In genomic region chr4:125390727-125391126, GRCh38 we compare ENCODE assay signal across 19 cellular contexts.
DNase-seq lines count a peak whose midpoint lies in the region; ATAC-seq and TF ChIP-seq lines count a peak whose summit lies in the region.
"Had no signal": no experiment of that assay in that cellular context is flagged by ENCODE, and none has a peak within 500 bp of the region (broad histone marks: within the 10 kb centered on the region; RNA-seq: fewer than 3 reads in every experiment).

No MANE protein-coding gene starts in this region.

- no peaks in the 10 kb centered on the region for H3K36me3 ChIP-seq in SK-N-SH (replicated peaks in 1 of 2; ENCODE audit: control insufficient read depth in 1 of 2, insufficient read depth in 2 of 2, low read length in 1 of 2)
- no peaks in the 10 kb centered on the region for H3K36me3 ChIP-seq in tibial nerve
- H3K36me3 ChIP-seq: BLaER1, neutrophil, right lobe of liver had no signal

- TF ChIP-seq CTCF in SK-N-SH (IDR thresholded peaks at IDR 0.05) = no peak
- TF ChIP-seq CTCF in natural killer cell (IDR thresholded peaks at IDR 0.05) = no peak
- TF ChIP-seq CTCF in tibial nerve (IDR thresholded peaks at IDR 0.05) = no peak

- intact Hi-C loops in natural killer cell (cut with micrococcal nuclease) = no loop called here
- intact Hi-C loops in activated T-helper 2 cell treated with anti-CD3 and anti-CD28 coated beads, Interferon-gamma antibody, Interleukin-2, Interleukin-4, amounts not matched to agents 10 μg/mL and 5 μg/mL and 100 μg/mL, durations not matched to agents 14 hours and 24 hours and 36 hours (cut with micrococcal nuclease) = loop anchor here (10.0 kb wide), 1 partner anchor 534 kb away; no protein-coding TSS in a partner anchor

- no peak for TF ChIP-seq RAD21 in SK-N-SH (IDR thresholded peaks at IDR 0.05; ENCODE audit: low read length)

- H3K9me3 ChIP-seq in SK-N-SH (no peaks in the 10 kb centered on the region), tibial nerve (no peaks in the 10 kb centered on the region)
- H3K9me3 ChIP-seq: BLaER1, neutrophil, right lobe of liver had no signal

- H3K27ac Mint-ChIP-seq in natural killer cell = peak overlapping the region; percentile 76 to 81
- no peak overlapping the region for H3K27ac Mint-ChIP-seq in activated T-helper 2 cell treated with anti-CD3 and anti-CD28 coated beads, Interferon-gamma antibody, Interleukin-2, Interleukin-4, amounts not matched to agents 10 μg/mL and 5 μg/mL and 100 μg/mL, durations not matched to agents 14 hours and 24 hours and 36 hours
- H3K27ac Mint-ChIP-seq: activated CD4-positive, alpha-beta T cell treated with anti-CD3 and anti-CD28 coated beads, Interleukin-2, amount 10 ng/mL, durations not matched to agents 24 days and 14 days; mesothelial cell of epicardium had no signal

- H3K4me1 Mint-ChIP-seq in natural killer cell = peaks cover 26 to 36% of the 10 kb centered on the region in 2 donors
- no peaks in the 10 kb centered on the region for H3K4me1 Mint-ChIP-seq in activated T-helper 2 cell treated with anti-CD3 and anti-CD28 coated beads, Interferon-gamma antibody, Interleukin-2, Interleukin-4, amounts not matched to agents 10 μg/mL and 5 μg/mL and 100 μg/mL, durations not matched to agents 14 hours and 24 hours and 36 hours (ENCODE audit: low read depth)
- H3K4me1 Mint-ChIP-seq: activated CD4-positive, alpha-beta T cell treated with anti-CD3 and anti-CD28 coated beads, Interleukin-2, amount 10 ng/mL, durations not matched to agents 24 days and 14 days had no signal

- peaks cover 0 to 6% of the 10 kb centered on the region in 2 experiments; a peak in 2 of 4 replicates for H3K4me1 ChIP-seq in SK-N-SH (ENCODE audit: control insufficient read depth in 1 of 2, insufficient read depth in 2 of 2, low read depth in 1 of 2, low read length in 1 of 2)
- H3K4me1 ChIP-seq in tibial nerve = peaks cover 0 to 30% (median 12%) of the 10 kb centered on the region in 4 donors
- H3K4me1 ChIP-seq: BLaER1, right lobe of liver had no signal

- H3K27ac ChIP-seq in SK-N-SH (ENCODE audit: low read depth in 2 of 2, low read length in 1 of 2) = peak overlapping the region; percentile 82 to 88; a peak in 3 of 4 replicates
- peak overlapping the region; percentile 85 for H3K27ac ChIP-seq in epithelial cell of prostate
- peak overlapping the region in 3 of 4 donors; percentile 40 to 79 (median 68) for H3K27ac ChIP-seq in tibial nerve
- H3K27ac ChIP-seq: BLaER1, neutrophil, right lobe of liver had no signal

- ATAC-seq in natural killer cell = no peak
- ATAC-seq: GM12878 had no signal

- no peaks in the 10 kb centered on the region for H3K9me2 ChIP-seq in SK-N-SH

- H3K4me2 ChIP-seq in SK-N-SH = peak overlapping the region; percentile 47
- H3K4me2 ChIP-seq: BLaER1 had no signal

- peaks cover 6% of the 10 kb centered on the region; the same call in 1 of the 2 replicates for H3K79me2 ChIP-seq in SK-N-SH (ENCODE audit: insufficient read depth)

- TF ChIP-seq EP300 in SK-N-SH (IDR thresholded peaks at IDR 0.05; ENCODE audit: borderline replicate concordance in 1 of 2, low read depth in 1 of 2, low read length in 1 of 2) (peak in 1 of 2 experiments; percentile 71; a peak in 1 of 4 replicates), tibial nerve (IDR thresholded peaks at IDR 0.05) (no peak)

- DNase-seq in SK-N-SH (no peak), epithelial cell of prostate (ENCODE audit: low read depth, low spot score) (no peak), natural killer cell (no peak), tibial nerve (ENCODE audit: low spot score in 2 of 2) (no peak), NCI-H146 (lab: John Stamatoyannopoulos, UW) (no peak), NCI-H1694 (lab: John Stamatoyannopoulos, UW) (no peak)
- DNase-seq in activated T-helper 2 cell treated with anti-CD3 and anti-CD28 coated beads, Interferon-gamma antibody, Interleukin-2, Interleukin-4, amounts not matched to agents 10 μg/mL and 5 μg/mL and 100 μg/mL, durations not matched to agents 14 hours and 24 hours and 36 hours (ENCODE audit: low spot score) = no peak
- DNase-seq: activated CD4-positive, alpha-beta T cell treated with anti-CD3 and anti-CD28 coated beads, Interleukin-2, amount 10 ng/mL, durations not matched to agents 24 days and 14 days; GDM1; GOT3; islet precursor cell; NCI-H2081 treated with DMSO at 0.1 percent for 48 hours; NCI-H524; right lobe of liver; stimulated activated CD4-positive, alpha-beta T cell treated with anti-CD3 and anti-CD28 coated beads, Interleukin-2, amount 100 ng/mL, for 48 hours had no signal

- CTCF ChIA-PET in SK-N-SH (lab: Yijun Ruan, JAX) = no interaction called here

- POLR2A ChIA-PET in SK-N-SH (lab: Yijun Ruan, JAX) = no interaction called here

- H3K27me3 ChIP-seq in SK-N-SH (ENCODE audit: insufficient read depth) (no peaks in the 10 kb centered on the region), tibial nerve (no peaks in the 10 kb centered on the region)
- H3K27me3 ChIP-seq: BLaER1, neutrophil, right lobe of liver had no signal

- peak overlapping the region in 1 of 2 experiments; percentile 21; a peak in 1 of 4 replicates for H3K4me3 ChIP-seq in SK-N-SH (ENCODE audit: low read depth in 2 of 2, low read length in 1 of 2)
- no peak overlapping the region for H3K4me3 ChIP-seq in tibial nerve
- H3K4me3 ChIP-seq: BLaER1, GM12878, right lobe of liver had no signal

- H3K9me3 Mint-ChIP-seq in natural killer cell = no peaks in the 10 kb centered on the region
- H3K9me3 Mint-ChIP-seq in activated T-helper 2 cell treated with anti-CD3 and anti-CD28 coated beads, Interferon-gamma antibody, Interleukin-2, Interleukin-4, amounts not matched to agents 10 μg/mL and 5 μg/mL and 100 μg/mL, durations not matched to agents 14 hours and 24 hours and 36 hours = no peaks in the 10 kb centered on the region
- H3K9me3 Mint-ChIP-seq: activated CD4-positive, alpha-beta T cell treated with anti-CD3 and anti-CD28 coated beads, Interleukin-2, amount 10 ng/mL, durations not matched to agents 24 days and 14 days had no signal

- no peaks in the 10 kb centered on the region for H3K27me3 Mint-ChIP-seq in natural killer cell (ENCODE audit: low read depth in 2 of 2)
- no peaks in the 10 kb centered on the region for H3K27me3 Mint-ChIP-seq in activated T-helper 2 cell treated with anti-CD3 and anti-CD28 coated beads, Interferon-gamma antibody, Interleukin-2, Interleukin-4, amounts not matched to agents 10 μg/mL and 5 μg/mL and 100 μg/mL, durations not matched to agents 14 hours and 24 hours and 36 hours (ENCODE audit: low read depth)
- H3K27me3 Mint-ChIP-seq: activated CD4-positive, alpha-beta T cell treated with anti-CD3 and anti-CD28 coated beads, Interleukin-2, amount 10 ng/mL, durations not matched to agents 24 days and 14 days had no signal

- H3F3A ChIP-seq in SK-N-SH (replicated peaks; ENCODE audit: insufficient read depth) = peaks cover 37% of the 10 kb centered on the region

- H2AFZ ChIP-seq in SK-N-SH (ENCODE audit: low read depth) = no peak overlapping the region

- no peaks in the 10 kb centered on the region for H4K20me1 ChIP-seq in SK-N-SH (ENCODE audit: insufficient read depth)
- H4K20me1 ChIP-seq: BLaER1 had no signal

- H3K9ac ChIP-seq in SK-N-SH = peak overlapping the region; percentile 33; the same call in 1 of the 2 replicates
- H3K9ac ChIP-seq: BLaER1 had no signal

- H3K36me3 Mint-ChIP-seq in natural killer cell = no peaks in the 10 kb centered on the region
- no peaks in the 10 kb centered on the region for H3K36me3 Mint-ChIP-seq in activated T-helper 2 cell treated with anti-CD3 and anti-CD28 coated beads, Interferon-gamma antibody, Interleukin-2, Interleukin-4, amounts not matched to agents 10 μg/mL and 5 μg/mL and 100 μg/mL, durations not matched to agents 14 hours and 24 hours and 36 hours (ENCODE audit: low read depth)

- no peak for TF ChIP-seq POLR2A in tibial nerve (IDR thresholded peaks at IDR 0.05)

- peak overlapping the region; percentile 78 for H3K4me3 Mint-ChIP-seq in natural killer cell
- H3K4me3 Mint-ChIP-seq in activated T-helper 2 cell treated with anti-CD3 and anti-CD28 coated beads, Interferon-gamma antibody, Interleukin-2, Interleukin-4, amounts not matched to agents 10 μg/mL and 5 μg/mL and 100 μg/mL, durations not matched to agents 14 hours and 24 hours and 36 hours (ENCODE audit: low read depth) = no peak overlapping the region
- H3K4me3 Mint-ChIP-seq: activated CD4-positive, alpha-beta T cell treated with anti-CD3 and anti-CD28 coated beads, Interleukin-2, amount 10 ng/mL, durations not matched to agents 24 days and 14 days; mesothelial cell of epicardium had no signal

TF ChIP-seq in SK-N-SH, 30 proteins besides CTCF, POLR2A, EP300 and RAD21:
- no peak for TF ChIP-seq EZH2phosphoT487 (IDR thresholded peaks at IDR 0.05; ENCODE audit: borderline replicate concordance, low read depth)
- no peak for TF ChIP-seq ELF1 (IDR thresholded peaks at IDR 0.05)
- no peak for TF ChIP-seq CHD2 (IDR thresholded peaks at IDR 0.05; ENCODE audit: low read length, partially characterized antibody)
- TF ChIP-seq RCOR1 (IDR thresholded peaks at IDR 0.05; ENCODE audit: low read length) = no peak
- TF ChIP-seq TCF12 (IDR thresholded peaks at IDR 0.05) = peak; percentile 87
- no peak for TF ChIP-seq SIN3A (IDR thresholded peaks at IDR 0.05; ENCODE audit: borderline replicate concordance, low read depth, low read length)
- no peak; the same call in 1 of the 2 replicates for TF ChIP-seq POLR2AphosphoS5 (IDR thresholded peaks at IDR 0.05; ENCODE audit: low read depth, low read length)
- peak; percentile 40; the same call in 1 of the 2 replicates for TF ChIP-seq NFIC (IDR thresholded peaks at IDR 0.05; ENCODE audit: borderline replicate concordance)
- peak; percentile 60 for TF ChIP-seq JUND (IDR thresholded peaks at IDR 0.05)
- TF ChIP-seq TEAD4 (IDR thresholded peaks at IDR 0.05; ENCODE audit: borderline replicate concordance, insufficient read depth) = peak; percentile 60; the same call in 1 of the 2 replicates
- TF ChIP-seq TAF1 (IDR thresholded peaks at IDR 0.05; ENCODE audit: borderline replicate concordance, low read depth, low read length) = no peak
- TF ChIP-seq FOXM1 (IDR thresholded peaks at IDR 0.05; ENCODE audit: low read depth) = peak; percentile 39; the same call in 1 of the 2 replicates
- TF ChIP-seq FOSL2 (IDR thresholded peaks at IDR 0.05; ENCODE audit: borderline replicate concordance, low read depth) = peak; percentile 32; the same call in 1 of the 2 replicates
- TF ChIP-seq, protein P1, sequence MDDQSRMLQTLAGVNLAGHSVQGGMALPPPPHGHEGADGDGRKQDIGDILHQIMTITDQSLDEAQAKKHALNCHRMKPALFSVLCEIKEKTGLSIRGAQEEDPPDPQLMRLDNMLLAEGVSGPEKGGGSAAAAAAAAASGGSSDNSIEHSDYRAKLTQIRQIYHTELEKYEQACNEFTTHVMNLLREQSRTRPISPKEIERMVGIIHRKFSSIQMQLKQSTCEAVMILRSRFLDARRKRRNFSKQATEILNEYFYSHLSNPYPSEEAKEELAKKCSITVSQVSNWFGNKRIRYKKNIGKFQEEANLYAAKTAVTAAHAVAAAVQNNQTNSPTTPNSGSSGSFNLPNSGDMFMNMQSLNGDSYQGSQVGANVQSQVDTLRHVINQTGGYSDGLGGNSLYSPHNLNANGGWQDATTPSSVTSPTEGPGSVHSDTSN (IDR thresholded peaks at IDR 0.05) = peak; percentile 70
